ENCODE assay signal across 15 cellular contexts in the genomic region with DNA sequence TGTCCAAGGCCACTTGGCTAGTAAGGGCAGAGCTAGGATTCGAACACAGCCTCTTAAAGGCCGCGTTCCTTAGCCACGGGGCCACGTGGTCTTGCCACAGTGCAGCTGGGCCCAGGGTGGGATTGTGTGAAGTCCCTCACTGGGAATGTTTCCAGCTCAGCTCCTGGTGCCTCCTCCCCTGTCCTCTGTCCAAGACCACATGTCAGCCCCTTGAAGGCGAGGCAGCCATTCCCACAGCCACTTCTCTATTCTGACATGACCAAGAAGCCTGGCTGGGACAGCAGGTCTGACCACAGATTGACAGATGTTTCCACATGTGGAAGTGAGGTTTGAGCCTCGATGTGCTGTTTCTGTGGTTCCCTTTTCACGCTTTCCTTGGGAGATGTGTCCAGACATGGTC. TPM values are rescaled to one million over a fixed set of nuclear protein-coding genes. Genes with fewer than 3 reads are reported as not detected.
DNase-seq lines count a peak whose midpoint lies in the region; ATAC-seq lines count a peak whose summit lies in the region.
"Had no signal": no experiment of that assay in that cellular context is flagged by ENCODE, and none has a peak within 500 bp of the region (broad histone marks: within the 10 kb centered on the region; RNA-seq: fewer than 3 reads in every experiment).

No MANE protein-coding gene starts in this region.

- H3K36me3 Mint-ChIP-seq in activated CD4-positive, alpha-beta memory T cell treated with anti-CD3 and anti-CD28 coated beads for 36 hours = no peaks in the 10 kb centered on the region
- H3K36me3 Mint-ChIP-seq in activated CD4-positive, alpha-beta memory T cell treated with anti-CD3 and anti-CD28 coated beads, Interleukin-2, amount 10 ng/mL, durations not matched to agents 7 days and 5 days (ENCODE audit: low read depth) = no peaks in the 10 kb centered on the region
- H3K36me3 Mint-ChIP-seq: activated naive CD8-positive, alpha-beta T cell treated with anti-CD3 and anti-CD28 coated beads, Interleukin-2, amount 10 ng/mL, durations not matched to agents 7 days and 5 days; stimulated activated effector memory CD8-positive, alpha-beta T cell treated with anti-CD3 and anti-CD28 coated beads, Interleukin-12 subunit alpha, Interleukin-12 subunit beta, amount 100 ng/mL, for 72 hours had no signal

- peaks cover 2% of the 10 kb centered on the region for H3K27me3 Mint-ChIP-seq in activated CD4-positive, alpha-beta memory T cell treated with anti-CD3 and anti-CD28 coated beads for 36 hours
- H3K27me3 Mint-ChIP-seq in activated CD4-positive, alpha-beta memory T cell treated with anti-CD3 and anti-CD28 coated beads, Interleukin-2, amount 10 ng/mL, durations not matched to agents 7 days and 5 days = peaks cover 20% of the 10 kb centered on the region

- H3K9me3 Mint-ChIP-seq in activated CD4-positive, alpha-beta memory T cell treated with anti-CD3 and anti-CD28 coated beads for 36 hours = no peaks in the 10 kb centered on the region
- no peaks in the 10 kb centered on the region for H3K9me3 Mint-ChIP-seq in activated CD4-positive, alpha-beta memory T cell treated with anti-CD3 and anti-CD28 coated beads, Interleukin-2, amount 10 ng/mL, durations not matched to agents 7 days and 5 days
- H3K9me3 Mint-ChIP-seq: activated naive CD8-positive, alpha-beta T cell treated with anti-CD3 and anti-CD28 coated beads, Interleukin-2, amount 10 ng/mL, durations not matched to agents 7 days and 5 days; stimulated activated effector memory CD8-positive, alpha-beta T cell treated with anti-CD3 and anti-CD28 coated beads, Interleukin-12 subunit alpha, Interleukin-12 subunit beta, amount 100 ng/mL, for 72 hours had no signal

- DNase-seq in activated CD4-positive, alpha-beta memory T cell treated with anti-CD3 and anti-CD28 coated beads for 36 hours = peak; percentile 3
- DNase-seq in activated CD4-positive, alpha-beta memory T cell treated with anti-CD3 and anti-CD28 coated beads, Interleukin-2, amount 10 ng/mL, durations not matched to agents 7 days and 5 days = no peak
- DNase-seq in RPMI8226 (peak; percentile 26), left ventricle myocardium superior (peak; percentile 43), superior temporal gyrus (ENCODE audit: extremely low spot score) (peak; percentile 24), T-helper 1 cell (no peak), DMS114 treated with DMSO at 0.1 percent for 48 hours (lab: John Stamatoyannopoulos, UW; ENCODE audit: unreplicated experiment) (no peak)
- no peak for DNase-seq in stimulated activated CD4-positive, alpha-beta T cell treated with anti-CD3 and anti-CD28 coated beads, Interleukin-1b, Interleukin-23, amount 100 ng/mL, for 48 hours
- DNase-seq: activated naive CD8-positive, alpha-beta T cell treated with anti-CD3 and anti-CD28 coated beads, Interleukin-2, amount 10 ng/mL, durations not matched to agents 7 days and 5 days; MG63; NCI-H2171 treated with DMSO at 0.1 percent for 48 hours; retina; stimulated activated CD4-positive, alpha-beta T cell treated with anti-CD3 and anti-CD28 coated beads, Interleukin-2, amount 100 ng/mL, for 48 hours had no signal

- CTCF ChIA-PET in activated CD4-positive, alpha-beta memory T cell treated with anti-CD3 and anti-CD28 coated beads for 36 hours (lab: Charles Lee) = interaction anchor here (0.9 to 1.8 kb wide), 3 partner anchors 9 to 229 kb away, joined by 3 read pairs; no protein-coding TSS in a partner anchor
- CTCF ChIA-PET in activated CD4-positive, alpha-beta memory T cell treated with anti-CD3 and anti-CD28 coated beads, Interleukin-2, amount 10 ng/mL, durations not matched to agents 7 days and 5 days (lab: Charles Lee) = interaction anchor here (1.0 kb wide), 1 partner anchor 26 kb away, joined by 3 read pairs; no protein-coding TSS in a partner anchor

- intact Hi-C loops in activated CD4-positive, alpha-beta memory T cell treated with anti-CD3 and anti-CD28 coated beads for 36 hours (cut with micrococcal nuclease) = no loop called here
- intact Hi-C loops in left ventricle myocardium superior (cut with micrococcal nuclease) = no loop called here

- peak; percentile 52 for ATAC-seq in left ventricle myocardium superior
- ATAC-seq: gastroesophageal sphincter; stimulated activated effector memory CD8-positive, alpha-beta T cell treated with anti-CD3 and anti-CD28 coated beads, Interleukin-12 subunit alpha, Interleukin-12 subunit beta, amount 100 ng/mL, for 72 hours had no signal

- H3K27ac Mint-ChIP-seq in activated CD4-positive, alpha-beta memory T cell treated with anti-CD3 and anti-CD28 coated beads for 36 hours = no peak overlapping the region
- H3K27ac Mint-ChIP-seq in activated CD4-positive, alpha-beta memory T cell treated with anti-CD3 and anti-CD28 coated beads, Interleukin-2, amount 10 ng/mL, durations not matched to agents 7 days and 5 days = no peak overlapping the region
- H3K27ac Mint-ChIP-seq: activated naive CD8-positive, alpha-beta T cell treated with anti-CD3 and anti-CD28 coated beads, Interleukin-2, amount 10 ng/mL, durations not matched to agents 7 days and 5 days; stimulated activated effector memory CD8-positive, alpha-beta T cell treated with anti-CD3 and anti-CD28 coated beads, Interleukin-12 subunit alpha, Interleukin-12 subunit beta, amount 100 ng/mL, for 72 hours had no signal

- POLR2A ChIA-PET in activated CD4-positive, alpha-beta memory T cell treated with anti-CD3 and anti-CD28 coated beads for 36 hours (lab: Charles Lee) = no interaction called here
- POLR2A ChIA-PET in activated CD4-positive, alpha-beta memory T cell treated with anti-CD3 and anti-CD28 coated beads, Interleukin-2, amount 10 ng/mL, durations not matched to agents 7 days and 5 days (lab: Charles Lee) = no interaction called here

- H3K4me1 Mint-ChIP-seq in activated CD4-positive, alpha-beta memory T cell treated with anti-CD3 and anti-CD28 coated beads for 36 hours (ENCODE audit: low read depth) = peaks cover 6% of the 10 kb centered on the region
- H3K4me1 Mint-ChIP-seq in activated CD4-positive, alpha-beta memory T cell treated with anti-CD3 and anti-CD28 coated beads, Interleukin-2, amount 10 ng/mL, durations not matched to agents 7 days and 5 days = peaks cover 4% of the 10 kb centered on the region

- H3K4me3 Mint-ChIP-seq in activated CD4-positive, alpha-beta memory T cell treated with anti-CD3 and anti-CD28 coated beads for 36 hours = no peak overlapping the region
- H3K4me3 Mint-ChIP-seq in activated CD4-positive, alpha-beta memory T cell treated with anti-CD3 and anti-CD28 coated beads, Interleukin-2, amount 10 ng/mL, durations not matched to agents 7 days and 5 days = no peak overlapping the region
- H3K4me3 Mint-ChIP-seq: activated naive CD8-positive, alpha-beta T cell treated with anti-CD3 and anti-CD28 coated beads, Interleukin-2, amount 10 ng/mL, durations not matched to agents 7 days and 5 days; stimulated activated effector memory CD8-positive, alpha-beta T cell treated with anti-CD3 and anti-CD28 coated beads, Interleukin-12 subunit alpha, Interleukin-12 subunit beta, amount 100 ng/mL, for 72 hours had no signal

RNA-seq across cellular contexts. Expression of a gene that starts 57.6 kb away (rescaled TPM):
- 100 to 1,000 TPM; 153 to 155 TPM for total RNA-seq in activated CD4-positive, alpha-beta memory T cell treated with anti-CD3 and anti-CD28 coated beads for 36 hours
- total RNA-seq in activated CD4-positive, alpha-beta memory T cell treated with anti-CD3 and anti-CD28 coated beads, Interleukin-2, amount 10 ng/mL, durations not matched to agents 7 days and 5 days = 100 to 1,000 TPM; 177 to 183 TPM
- total RNA-seq in left ventricle myocardium superior = 0.89 TPM

Comparison
In these comparisons a context has a peak if more than half of its experiments do, and no peak if none do; other contexts are left out.
1. DNase-seq: peak in activated CD4-positive, alpha-beta memory T cell treated with anti-CD3 and anti-CD28 coated beads for 36 hours (single experiment), RPMI8226 (single experiment), left ventricle myocardium superior (single experiment) and superior temporal gyrus (single experiment); none in activated CD4-positive, alpha-beta memory T cell treated with anti-CD3 and anti-CD28 coated beads, Interleukin-2, amount 10 ng/mL, durations not matched to agents 7 days and 5 days (single experiment), stimulated activated CD4-positive, alpha-beta T cell treated with anti-CD3 and anti-CD28 coated beads, Interleukin-1b, Interleukin-23, amount 100 ng/mL, for 48 hours (single experiment), T-helper 1 cell (0 of 5) and DMS114 treated with DMSO at 0.1 percent for 48 hours (single experiment).
2. RNA of a gene that starts 57.6 kb away (total RNA-seq): 177 to 183 TPM in activated CD4-positive, alpha-beta memory T cell treated with anti-CD3 and anti-CD28 coated beads, Interleukin-2, amount 10 ng/mL, durations not matched to agents 7 days and 5 days and 153 to 155 TPM in activated CD4-positive, alpha-beta memory T cell treated with anti-CD3 and anti-CD28 coated beads for 36 hours; 0.89 TPM in left ventricle myocardium superior (single experiment); every median in the first group is over 10 times any median in the second.